In genomic region chr19:5038631-5039271, GRCh38 we compare ENCODE assay signal across 8 cellular contexts.
DNase-seq lines count a peak whose midpoint lies in the region; ATAC-seq and TF ChIP-seq lines count a peak whose summit lies in the region.

No MANE protein-coding gene starts in this region.

- no peak for DNase-seq in T-helper 2 cell treated with Interferon-gamma antibody and Interleukin-4, amounts not matched to agents 5 μg/mL and 100 μg/mL, for 36 hours (ENCODE audit: low spot score)
- no peak for DNase-seq in T-helper 2 cell
- peak; percentile 60 for DNase-seq in MV-4-11 (lab: John Stamatoyannopoulos, UW)
- peak; percentile 94 for DNase-seq in osteoblast (ENCODE audit: insufficient read length, low spot score, missing footprints)
- DNase-seq in NCI-H187 (lab: John Stamatoyannopoulos, UW): no peak

- H4K20me1 ChIP-seq in osteoblast (ENCODE audit: insufficient read depth, low read length): peaks cover 38% of the 10 kb centered on the region

- peaks cover 4% of the 10 kb centered on the region for H3K4me1 ChIP-seq in osteoblast (ENCODE audit: insufficient read depth, low read length)

- H3K27ac Mint-ChIP-seq in T-helper 2 cell treated with Interferon-gamma antibody and Interleukin-4, amounts not matched to agents 5 μg/mL and 100 μg/mL, for 36 hours: peak overlapping the region; percentile 20
- peak overlapping the region; percentile 3 for H3K27ac Mint-ChIP-seq in dendritic cell treated with granulocyte-macrophage colony-stimulating factor and Interleukin-4, amounts not matched to agents 40 ng/mL and 50 ng/mL, for 4 days

- no peaks in the 10 kb centered on the region for H3K9me3 ChIP-seq in osteoblast (ENCODE audit: low read depth, low read length)

- H3K36me3 Mint-ChIP-seq in T-helper 2 cell treated with Interferon-gamma antibody and Interleukin-4, amounts not matched to agents 5 μg/mL and 100 μg/mL, for 36 hours (ENCODE audit: low read depth): peaks cover 10% of the 10 kb centered on the region
- H3K36me3 Mint-ChIP-seq in dendritic cell treated with granulocyte-macrophage colony-stimulating factor and Interleukin-4, amounts not matched to agents 40 ng/mL and 50 ng/mL, for 4 days (ENCODE audit: low read depth): peaks cover 99% of the 10 kb centered on the region

- H3K4me3 Mint-ChIP-seq in T-helper 2 cell treated with Interferon-gamma antibody and Interleukin-4, amounts not matched to agents 5 μg/mL and 100 μg/mL, for 36 hours: no peak overlapping the region
- H3K4me3 Mint-ChIP-seq in dendritic cell treated with granulocyte-macrophage colony-stimulating factor and Interleukin-4, amounts not matched to agents 40 ng/mL and 50 ng/mL, for 4 days: no peak overlapping the region

- H3K9me3 Mint-ChIP-seq in T-helper 2 cell treated with Interferon-gamma antibody and Interleukin-4, amounts not matched to agents 5 μg/mL and 100 μg/mL, for 36 hours: no peaks in the 10 kb centered on the region
- H3K9me3 Mint-ChIP-seq in dendritic cell treated with granulocyte-macrophage colony-stimulating factor and Interleukin-4, amounts not matched to agents 40 ng/mL and 50 ng/mL, for 4 days: no peaks in the 10 kb centered on the region

- H3K4me1 Mint-ChIP-seq in T-helper 2 cell treated with Interferon-gamma antibody and Interleukin-4, amounts not matched to agents 5 μg/mL and 100 μg/mL, for 36 hours (ENCODE audit: low read depth): no peaks in the 10 kb centered on the region
- H3K4me1 Mint-ChIP-seq in dendritic cell treated with granulocyte-macrophage colony-stimulating factor and Interleukin-4, amounts not matched to agents 40 ng/mL and 50 ng/mL, for 4 days (ENCODE audit: low read depth): peaks cover 17% of the 10 kb centered on the region

- ATAC-seq in GM18868 (IDR thresholded peaks at IDR 0.05; ENCODE audit: unreplicated experiment) (no peak), GM18873 (IDR thresholded peaks at IDR 0.05; ENCODE audit: low FRiP score, unreplicated experiment) (no peak)

- H3K27me3 ChIP-seq in osteoblast (ENCODE audit: insufficient read depth, low read length): no peaks in the 10 kb centered on the region

- H3K27ac ChIP-seq in osteoblast (ENCODE audit: low read depth, low read length): no peak overlapping the region

- H3K79me2 ChIP-seq in osteoblast (ENCODE audit: insufficient read depth, low read length): peaks cover 7% of the 10 kb centered on the region

- no peak overlapping the region for H2AFZ ChIP-seq in osteoblast (ENCODE audit: low read length)

- TF ChIP-seq CTCF in osteoblast (IDR thresholded peaks at IDR 0.05; ENCODE audit: extremely low read depth, low read depth, low read length): peak; percentile 58

- H3K4me3 ChIP-seq in osteoblast (ENCODE audit: insufficient read depth, low read length): no peak overlapping the region

- H3K36me3 ChIP-seq in osteoblast (ENCODE audit: insufficient read depth, low read length): peaks cover 23% of the 10 kb centered on the region

- intact Hi-C loops in dendritic cell treated with granulocyte-macrophage colony-stimulating factor and Interleukin-4, amounts not matched to agents 40 ng/mL and 50 ng/mL, for 4 days (cut with micrococcal nuclease): loop anchor here (10.0 kb wide), 1 partner anchor 304 kb away; no protein-coding TSS in a partner anchor

- no peaks in the 10 kb centered on the region for H3K27me3 Mint-ChIP-seq in T-helper 2 cell treated with Interferon-gamma antibody and Interleukin-4, amounts not matched to agents 5 μg/mL and 100 μg/mL, for 36 hours (ENCODE audit: low read depth)
- H3K27me3 Mint-ChIP-seq in dendritic cell treated with granulocyte-macrophage colony-stimulating factor and Interleukin-4, amounts not matched to agents 40 ng/mL and 50 ng/mL, for 4 days: no peaks in the 10 kb centered on the region

- no peak overlapping the region for H3K4me2 ChIP-seq in osteoblast (ENCODE audit: insufficient read depth, low read length)

Comparison
In these comparisons a context has a peak if more than half of its experiments do, and no peak if none do; other contexts are left out.
1. DNase-seq: peak in MV-4-11 (single experiment) and osteoblast (single experiment); none in T-helper 2 cell treated with Interferon-gamma antibody and Interleukin-4, amounts not matched to agents 5 μg/mL and 100 μg/mL, for 36 hours (single experiment), T-helper 2 cell (0 of 5) and NCI-H187 (0 of 2).